Comparison of ENCODE assay signal across 23 cellular contexts in the genomic region with DNA sequence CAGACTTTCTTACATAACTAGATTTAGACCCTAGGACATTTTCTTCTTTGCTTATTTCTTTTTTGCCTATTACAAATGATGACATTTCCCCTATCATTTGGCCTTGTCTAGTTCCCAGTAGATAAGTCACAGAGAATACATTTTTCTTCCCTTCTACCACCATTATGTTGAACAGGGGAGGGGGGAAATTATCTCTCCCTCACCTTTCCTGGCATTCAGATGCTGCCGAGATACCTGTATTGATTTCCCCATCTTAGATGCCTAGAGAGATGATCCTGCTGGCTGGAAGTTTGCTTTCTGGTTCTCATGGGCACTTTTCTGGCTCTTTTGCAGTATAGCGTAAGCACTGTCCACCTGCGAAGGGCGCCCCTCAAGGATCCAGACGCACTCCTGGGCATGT.
"Had no signal": no experiment of that assay in that cellular context is flagged by ENCODE, and none has a peak within 500 bp of the region (broad histone marks: within the 10 kb centered on the region; RNA-seq: fewer than 3 reads in every experiment).

No MANE protein-coding gene starts in this region.

- ATAC-seq: left cardiac atrium had no signal

- H3K9me3 ChIP-seq: left ventricle myocardium inferior, sigmoid colon, thyroid gland, upper lobe of left lung, uterus had no signal

- H3K27me3 ChIP-seq: hepatocyte, sigmoid colon, thyroid gland, upper lobe of left lung, uterus had no signal

- H3K9me3 Mint-ChIP-seq: endodermal cell, naive B cell, nephron had no signal

- H3K27ac Mint-ChIP-seq: endodermal cell, nephron had no signal

- H3K4me3 ChIP-seq: coronary artery, hepatocyte, left ventricle myocardium inferior, lung, sigmoid colon, skin epidermis, thyroid gland, upper lobe of left lung, uterus had no signal

- H3K4me3 Mint-ChIP-seq: endodermal cell, nephron had no signal

- H3K4me1 ChIP-seq: uterus had no signal

- H2AFZ ChIP-seq: hepatocyte had no signal

- H3K27me3 Mint-ChIP-seq: naive B cell had no signal

- H3K27ac ChIP-seq: hepatocyte, left ventricle myocardium inferior, sigmoid colon, skin epidermis, thyroid gland, upper lobe of left lung, uterus had no signal

- DNase-seq: effector CD4-positive, alpha-beta T cell; endodermal cell; erythroblast; foreskin melanocyte; head of caudate nucleus; kidney; left cardiac atrium; left ventricle myocardium inferior; mesendoderm; naive B cell; posterior cingulate gyrus; sigmoid colon; stimulated activated CD4-positive, alpha-beta T cell treated with anti-CD3 and anti-CD28 coated beads, Interleukin-2, amount 100 ng/mL, for 24 hours; stimulated activated CD4-positive, alpha-beta T cell treated with anti-CD3 and anti-CD28 coated beads, Interleukin-4, amount 100 ng/mL, for 4 hours; stimulated activated naive CD4-positive, alpha-beta T cell treated with Interleukin-2 at 50 U/mL for 16 hours; thyroid gland; uterus had no signal

- H3K4me2 ChIP-seq: hepatocyte had no signal

- H3K36me3 ChIP-seq: sigmoid colon, thyroid gland, uterus had no signal
